Comparison of ENCODE assay signal across 1 cellular context in genomic region chr19:57477191-57478008, GRCh38.
A peak's percentile ranks its signal among the peaks of the same experiment; 100 is the strongest.
TF ChIP-seq lines count a peak whose summit lies in the region.

Gene ZNF772 (minus strand): TSS chr19:57477566. CDS start chr19:57477309, 257 bp downstream.

TF ChIP-seq in HepG2, 621 proteins besides CTCF, POLR2A, EP300 and RAD21 (continued from another document and continues in another):
- peak; percentile 90 for TF ChIP-seq ZNF687 (CRISPR knock-in tag; IDR thresholded peaks at IDR 0.05)
- TF ChIP-seq CENPBD1 (CRISPR knock-in tag; IDR thresholded peaks at IDR 0.05; ENCODE audit: borderline replicate concordance, low read depth): no peak
- no peak for TF ChIP-seq ZNF724P (CRISPR knock-in tag; IDR thresholded peaks at IDR 0.05; ENCODE audit: borderline replicate concordance)
- TF ChIP-seq KDM2A (CRISPR knock-in tag; IDR thresholded peaks at IDR 0.05; ENCODE audit: borderline replicate concordance, low read depth): peak; percentile 75; the same call in 1 of the 2 replicates
- no peak for TF ChIP-seq ZBED4 (CRISPR knock-in tag; IDR thresholded peaks at IDR 0.05; ENCODE audit: borderline replicate concordance)
- TF ChIP-seq GTF2F1 (IDR thresholded peaks at IDR 0.05; ENCODE audit: low read length): no peak
- TF ChIP-seq CREB1 (IDR thresholded peaks at IDR 0.05): peak; percentile 93
- peak; percentile 91 for TF ChIP-seq CREB1 (CRISPR knock-in tag; IDR thresholded peaks at IDR 0.05)
- TF ChIP-seq ZNF580 (CRISPR knock-in tag; IDR thresholded peaks at IDR 0.05; ENCODE audit: borderline replicate concordance, low read depth): peak; percentile 42; the same call in 1 of the 2 replicates
- TF ChIP-seq ZNF512B (CRISPR knock-in tag; IDR thresholded peaks at IDR 0.05; ENCODE audit: borderline replicate concordance): no peak
- TF ChIP-seq AFF4 (CRISPR knock-in tag; IDR thresholded peaks at IDR 0.05): no peak
- no peak for TF ChIP-seq ZNF781 (CRISPR knock-in tag; IDR thresholded peaks at IDR 0.05; ENCODE audit: borderline replicate concordance, not compliant biosample characterization)
- TF ChIP-seq ZNF609 (CRISPR knock-in tag; IDR thresholded peaks at IDR 0.05; ENCODE audit: borderline replicate concordance): no peak
- TF ChIP-seq SOX13 (IDR thresholded peaks at IDR 0.05): no peak
- no peak; a peak in 1 of 4 replicates for TF ChIP-seq SOX13 (CRISPR knock-in tag; conservative IDR thresholded peaks at IDR 0.05 in 1 of 2, IDR thresholded peaks at IDR 0.05 in 1 of 2)
- TF ChIP-seq ASH2L (IDR thresholded peaks at IDR 0.05; ENCODE audit: insufficient read length, low read depth, low read length): peak; percentile 65
- TF ChIP-seq JUND (CRISPR knock-in tag; IDR thresholded peaks at IDR 0.05): no peak
- TF ChIP-seq PLRG1 (conservative IDR thresholded peaks at IDR 0.05): no peak
- TF ChIP-seq GRHL1 (CRISPR knock-in tag; conservative IDR thresholded peaks at IDR 0.05): no peak
- no peak; the same call in 1 of the 2 replicates for TF ChIP-seq ZNF333 (CRISPR knock-in tag; IDR thresholded peaks at IDR 0.05; ENCODE audit: borderline replicate concordance)
- peak; percentile 73; the same call in 1 of the 2 replicates for TF ChIP-seq ZNF280D (CRISPR knock-in tag; IDR thresholded peaks at IDR 0.05)
- no peak for TF ChIP-seq CREBL2 (CRISPR knock-in tag; IDR thresholded peaks at IDR 0.05; ENCODE audit: borderline replicate concordance)
- TF ChIP-seq GATAD1 (CRISPR knock-in tag; IDR thresholded peaks at IDR 0.05): peak; percentile 78
- TF ChIP-seq RXRA (CRISPR knock-in tag; IDR thresholded peaks at IDR 0.05): no peak
